Comparison of ENCODE assay signal across 8 cellular contexts in the genomic region with DNA sequence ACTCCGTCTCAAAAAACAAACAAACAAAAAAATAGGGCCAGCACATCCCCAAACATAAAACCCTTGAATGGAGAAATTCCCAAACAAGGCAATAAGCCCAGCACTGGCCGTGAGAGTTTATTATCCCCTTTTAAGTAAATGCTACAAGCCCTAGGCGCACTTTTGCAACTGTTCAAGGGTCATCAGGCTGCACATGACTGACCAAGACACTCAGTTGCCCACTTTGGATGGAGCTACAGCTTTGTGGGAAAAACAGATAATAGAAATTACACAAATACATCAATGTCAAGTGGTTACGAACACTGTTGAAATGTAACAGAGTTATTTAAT. TPM values are rescaled to one million over a fixed set of nuclear protein-coding genes. Genes with fewer than 3 reads are reported as not detected.
DNase-seq lines count a peak whose midpoint lies in the region; ATAC-seq, FAIRE-seq and TF ChIP-seq lines count a peak whose summit lies in the region.

No MANE protein-coding gene starts in this region.

- H3K9me3 Mint-ChIP-seq in activated naive CD8-positive, alpha-beta T cell (ENCODE audit: low read depth) = peaks cover 6% of the 10 kb centered on the region

- H4K20me1 ChIP-seq in SK-N-SH (ENCODE audit: insufficient read depth) (no peaks in the 10 kb centered on the region), keratinocyte (ENCODE audit: control insufficient read depth, extremely low read depth, insufficient read depth, low read length) (no peaks in the 10 kb centered on the region)

- peak overlapping the region; percentile 88 for H3K4me2 ChIP-seq in SK-N-SH
- H3K4me2 ChIP-seq in keratinocyte (ENCODE audit: control insufficient read depth, extremely low read depth, insufficient read depth, low read depth, low read length) = peak overlapping the region; percentile 88

- H3K36me3 Mint-ChIP-seq in activated naive CD8-positive, alpha-beta T cell = peaks cover 7% of the 10 kb centered on the region

- H3F3A ChIP-seq in SK-N-SH (replicated peaks; ENCODE audit: insufficient read depth) = peaks cover 3% of the 10 kb centered on the region

- no peak for FAIRE-seq in keratinocyte (lab: Jason Lieb, UNC)

- peak overlapping the region; percentile 98 for H2AFZ ChIP-seq in SK-N-SH (ENCODE audit: low read depth)
- H2AFZ ChIP-seq in keratinocyte (ENCODE audit: control insufficient read depth, low read length) = peak overlapping the region; percentile 89

- ATAC-seq in SK-N-SH treated with all-trans-retinoic acid at 6 μM for 48 hours = no peak; the same call in 2 of the 3 replicates
- no peak for ATAC-seq in GM21786 (IDR thresholded peaks at IDR 0.05; ENCODE audit: unreplicated experiment)

- H3K9me1 ChIP-seq in keratinocyte (ENCODE audit: control insufficient read depth, extremely low read depth, insufficient read depth, low read length) = no peaks in the 10 kb centered on the region

- H3K4me3 ChIP-seq in SK-N-SH (ENCODE audit: low read depth in 2 of 2, low read length in 1 of 2) (peak overlapping the region; percentile 69 to 89), keratinocyte (ENCODE audit: control insufficient read depth in 2 of 3, extremely low read depth in 1 of 3, insufficient read depth in 2 of 3, low read depth in 1 of 3, low read length in 3 of 3) (peak overlapping the region; percentile 73 to 77 (median 75))

- POLR2A ChIA-PET in SK-N-SH (lab: Yijun Ruan, JAX) = interaction anchor here (0.9 to 2.3 kb wide), 9 partner anchors 12 to 314 kb away, joined by 3 to 14 read pairs (median 3); a partner anchor contains a TSS

- H3K4me1 Mint-ChIP-seq in activated naive CD8-positive, alpha-beta T cell (ENCODE audit: low read depth) = peaks cover 37% of the 10 kb centered on the region

- no peaks in the 10 kb centered on the region for H3K27me3 Mint-ChIP-seq in activated naive CD8-positive, alpha-beta T cell

- no peaks in the 10 kb centered on the region for H3K9me2 ChIP-seq in SK-N-SH

- H3K9ac ChIP-seq in SK-N-SH = peak overlapping the region; percentile 83
- peak overlapping the region; percentile 77 for H3K9ac ChIP-seq in keratinocyte (ENCODE audit: control insufficient read depth, extremely low read depth, insufficient read depth, low read length)

- H3K9me3 ChIP-seq in SK-N-SH = no peaks in the 10 kb centered on the region
- no peaks in the 10 kb centered on the region for H3K9me3 ChIP-seq in keratinocyte (ENCODE audit: control insufficient read depth, low read depth, low read length)

- 0 out of 4 replicates have a peak, but pooled peaks of 1 of the 2 experiments have one; percentile 1 for TF ChIP-seq EP300 in SK-N-SH (IDR thresholded peaks at IDR 0.05; ENCODE audit: borderline replicate concordance in 1 of 2, low read depth in 1 of 2, low read length in 1 of 2)

- H3K79me2 ChIP-seq in SK-N-SH (ENCODE audit: insufficient read depth) (peaks cover 42% of the 10 kb centered on the region), keratinocyte (ENCODE audit: control insufficient read depth, insufficient read depth, low read length) (peaks cover 32% of the 10 kb centered on the region)

- 30% methylated on average over 4 of the region's 4 CpGs for WGBS in SK-N-SH (ENCODE audit: low lambda C conversion rate)

- peaks cover 0 to 12% of the 10 kb centered on the region in 2 experiments; a peak in 1 of 4 replicates for H3K4me1 ChIP-seq in SK-N-SH (ENCODE audit: control insufficient read depth in 1 of 2, insufficient read depth in 2 of 2, low read depth in 1 of 2, low read length in 1 of 2)
- H3K4me1 ChIP-seq in keratinocyte (ENCODE audit: control insufficient read depth, extremely low read depth, insufficient read depth, low read length) = peaks cover 10% of the 10 kb centered on the region

- H3K4me3 Mint-ChIP-seq in activated naive CD8-positive, alpha-beta T cell = peak overlapping the region; percentile 94

- peak; percentile 32 for DNase-seq in SK-N-SH
- DNase-seq in keratinocyte (ENCODE audit: low read depth, low spot score) = no peak
- peak; percentile 20 for DNase-seq in superior temporal gyrus (ENCODE audit: extremely low spot score)
- DNase-seq in NCI-H1048 (lab: John Stamatoyannopoulos, UW) = no peak
- DNase-seq in iPS-NIHi11 (ENCODE audit: low spot score) = no peak

- dilution Hi-C loops in keratinocyte (cut with MboI; ENCODE audit: extremely low pct_ligation_motif_present, low sequenced_read_pairs) = no loop called here

- CTCF ChIA-PET in SK-N-SH (lab: Yijun Ruan, JAX) = interaction anchor here (1.1 kb wide), 1 partner anchor 188 kb away, joined by 3 read pairs; no protein-coding TSS in a partner anchor

- no peak for TF ChIP-seq CTCF in SK-N-SH (IDR thresholded peaks at IDR 0.05)
- TF ChIP-seq CTCF in keratinocyte (optimal IDR thresholded peaks at IDR 0.05 in 1 of 3, IDR thresholded peaks at IDR 0.05 in 1 of 3, conservative IDR thresholded peaks at IDR 0.05 in 1 of 3; ENCODE audit: extremely low read depth in 1 of 3, insufficient read depth in 2 of 3, low read length in 3 of 3) = no peak

- H3K27ac ChIP-seq in SK-N-SH (ENCODE audit: low read depth in 2 of 2, low read length in 1 of 2) = peak overlapping the region; percentile 78 to 86
- H3K27ac ChIP-seq in keratinocyte (ENCODE audit: control insufficient read depth, insufficient read depth, low read length) = peak overlapping the region; percentile 77

- peak overlapping the region; percentile 94 for H3K27ac Mint-ChIP-seq in activated naive CD8-positive, alpha-beta T cell

- H3K27me3 ChIP-seq in SK-N-SH (ENCODE audit: insufficient read depth) = no peaks in the 10 kb centered on the region
- H3K27me3 ChIP-seq in keratinocyte (ENCODE audit: control insufficient read depth, extremely low read depth, insufficient read depth, low read length) = no peaks in the 10 kb centered on the region

- H3K36me3 ChIP-seq in SK-N-SH (replicated peaks in 1 of 2; ENCODE audit: control insufficient read depth in 1 of 2, insufficient read depth in 2 of 2, low read length in 1 of 2) = peaks cover 0 to 4% of the 10 kb centered on the region in 2 experiments
- no peaks in the 10 kb centered on the region for H3K36me3 ChIP-seq in keratinocyte (ENCODE audit: control insufficient read depth in 2 of 2, extremely low read depth in 1 of 2, insufficient read depth in 2 of 2, low read length in 2 of 2)

- no peak for TF ChIP-seq RAD21 in SK-N-SH (IDR thresholded peaks at IDR 0.05; ENCODE audit: low read length)

TF ChIP-seq in SK-N-SH, 30 proteins besides CTCF, POLR2A, EP300 and RAD21 (continues in another document):
- TF ChIP-seq FOSL2 (IDR thresholded peaks at IDR 0.05; ENCODE audit: borderline replicate concordance, low read depth) = no peak
- TF ChIP-seq TAF1 (IDR thresholded peaks at IDR 0.05; ENCODE audit: borderline replicate concordance, low read depth, low read length) = no peak
- no peak for TF ChIP-seq TEAD4 (IDR thresholded peaks at IDR 0.05; ENCODE audit: borderline replicate concordance, insufficient read depth)
- TF ChIP-seq, protein P1, sequence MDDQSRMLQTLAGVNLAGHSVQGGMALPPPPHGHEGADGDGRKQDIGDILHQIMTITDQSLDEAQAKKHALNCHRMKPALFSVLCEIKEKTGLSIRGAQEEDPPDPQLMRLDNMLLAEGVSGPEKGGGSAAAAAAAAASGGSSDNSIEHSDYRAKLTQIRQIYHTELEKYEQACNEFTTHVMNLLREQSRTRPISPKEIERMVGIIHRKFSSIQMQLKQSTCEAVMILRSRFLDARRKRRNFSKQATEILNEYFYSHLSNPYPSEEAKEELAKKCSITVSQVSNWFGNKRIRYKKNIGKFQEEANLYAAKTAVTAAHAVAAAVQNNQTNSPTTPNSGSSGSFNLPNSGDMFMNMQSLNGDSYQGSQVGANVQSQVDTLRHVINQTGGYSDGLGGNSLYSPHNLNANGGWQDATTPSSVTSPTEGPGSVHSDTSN (IDR thresholded peaks at IDR 0.05) = no peak

TF ChIP-seq in SK-N-SH treated with all-trans-retinoic acid at 6 μM for 48 hours, 23 proteins besides CTCF, POLR2A, EP300 and RAD21 (continues in another document):
- no peak for TF ChIP-seq ESRRG (CRISPR knock-in tag; IDR thresholded peaks at IDR 0.05)
- TF ChIP-seq, protein P2, sequence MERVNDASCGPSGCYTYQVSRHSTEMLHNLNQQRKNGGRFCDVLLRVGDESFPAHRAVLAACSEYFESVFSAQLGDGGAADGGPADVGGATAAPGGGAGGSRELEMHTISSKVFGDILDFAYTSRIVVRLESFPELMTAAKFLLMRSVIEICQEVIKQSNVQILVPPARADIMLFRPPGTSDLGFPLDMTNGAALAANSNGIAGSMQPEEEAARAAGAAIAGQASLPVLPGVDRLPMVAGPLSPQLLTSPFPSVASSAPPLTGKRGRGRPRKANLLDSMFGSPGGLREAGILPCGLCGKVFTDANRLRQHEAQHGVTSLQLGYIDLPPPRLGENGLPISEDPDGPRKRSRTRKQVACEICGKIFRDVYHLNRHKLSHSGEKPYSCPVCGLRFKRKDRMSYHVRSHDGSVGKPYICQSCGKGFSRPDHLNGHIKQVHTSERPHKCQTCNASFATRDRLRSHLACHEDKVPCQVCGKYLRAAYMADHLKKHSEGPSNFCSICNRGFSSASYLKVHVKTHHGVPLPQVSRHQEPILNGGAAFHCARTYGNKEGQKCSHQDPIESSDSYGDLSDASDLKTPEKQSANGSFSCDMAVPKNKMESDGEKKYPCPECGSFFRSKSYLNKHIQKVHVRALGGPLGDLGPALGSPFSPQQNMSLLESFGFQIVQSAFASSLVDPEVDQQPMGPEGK (CRISPR knock-in tag; IDR thresholded peaks at IDR 0.05; ENCODE audit: borderline replicate concordance) = no peak

RNA-seq across cellular contexts. Expression of a gene that starts 33.7 kb away (rescaled TPM):
- polyA plus RNA-seq in SK-N-SH (2012; rRNA removed) (2.2 and 2.9 TPM in 2 replicates), keratinocyte (3.0 to 3.3 TPM (median 3.3 TPM) in 3 replicates)
- polyA plus RNA-seq in SK-N-SH (2012; cell fraction: cytosol; rRNA removed) = 1.6 and 2.0 TPM in 2 replicates
- polyA plus RNA-seq in SK-N-SH (2012; cell fraction: nucleus; rRNA removed) = 6.2 and 8.1 TPM in 2 replicates
- 1.4 TPM for polyA plus RNA-seq in keratinocyte (2011; ENCODE audit: low read depth)
- 1.5 and 1.9 TPM in 2 replicates for polyA plus RNA-seq in keratinocyte (2011; cell fraction: cytosol; rRNA removed)
- 9.1 and 9.2 TPM in 2 replicates for polyA plus RNA-seq in keratinocyte (2011; cell fraction: nucleus; rRNA removed)
- polyA plus RNA-seq in keratinocyte (2012; ENCODE audit: low replicate concordance) = 2.3 and 4.0 TPM in 2 replicates
- 5.9 to 9.6 TPM (median 8.6 TPM) in 3 replicates for polyA minus RNA-seq in keratinocyte
- 1.9 TPM for polyA minus RNA-seq in keratinocyte (2011; cell fraction: cytosol; rRNA and poly(A)+ RNA removed)
- polyA minus RNA-seq in keratinocyte (2011; cell fraction: nucleus; rRNA and poly(A)+ RNA removed) = 6.5 and 13.7 TPM in 2 replicates

RNA-seq across cellular contexts. Expression of a gene that starts 43.8 kb away (rescaled TPM):
- polyA plus RNA-seq in SK-N-SH (2012; rRNA removed) (5.4 and 9.2 TPM in 2 replicates), keratinocyte (0.93 to 1.9 TPM (median 1.6 TPM) in 3 replicates)
- 4.5 and 4.7 TPM in 2 replicates for polyA plus RNA-seq in SK-N-SH (2012; cell fraction: cytosol; rRNA removed)
- 17.5 and 19.7 TPM in 2 replicates for polyA plus RNA-seq in SK-N-SH (2012; cell fraction: nucleus; rRNA removed)
- 0.70 TPM for polyA plus RNA-seq in keratinocyte (2011; ENCODE audit: low read depth)
- polyA plus RNA-seq in keratinocyte (2011; cell fraction: cytosol; rRNA removed) = 0.69 and 0.70 TPM in 2 replicates
- polyA plus RNA-seq in keratinocyte (2011; cell fraction: nucleus; rRNA removed) = 3.5 and 4.1 TPM in 2 replicates
- 0.59 and 0.61 TPM in 2 replicates for polyA plus RNA-seq in keratinocyte (2012; ENCODE audit: low replicate concordance)
- polyA minus RNA-seq in keratinocyte = 0.93 to 3.7 TPM (median 1.7 TPM) in 3 replicates
- polyA minus RNA-seq in keratinocyte (2011; cell fraction: cytosol; rRNA and poly(A)+ RNA removed) = 0.77 TPM
- 2.1 and 5.4 TPM in 2 replicates for polyA minus RNA-seq in keratinocyte (2011; cell fraction: nucleus; rRNA and poly(A)+ RNA removed)

Comparison
In these comparisons a context has a peak if more than half of its experiments do, and no peak if none do; other contexts are left out.
1. DNase-seq: peak in SK-N-SH (single experiment) and superior temporal gyrus (single experiment); none in keratinocyte (single experiment), NCI-H1048 (single experiment) and iPS-NIHi11 (single experiment).